In genomic region chr16:85799497-85800320, GRCh38 we compare ENCODE assay signal across 8 cellular contexts. TPM values are rescaled to one million over a fixed set of nuclear protein-coding genes. Genes with fewer than 3 reads are reported as not detected.
DNase-seq lines count a peak whose midpoint lies in the region; ATAC-seq, FAIRE-seq and TF ChIP-seq lines count a peak whose summit lies in the region.

Gene COX4I1, plus strand, starts transcription at chr16:85799695. Its CDS starts 1,511 bp downstream, at chr16:85801206.
Gene EMC8, minus strand, starts transcription at chr16:85799544. Its CDS starts 249 bp downstream, at chr16:85799295.

- DNase-seq in DMS 273 (lab: John Stamatoyannopoulos, UW; ENCODE audit: unreplicated experiment) (peak; percentile 98), HuH-7 (ENCODE audit: low spot score) (peak; percentile 95), endothelial cell of umbilical vein (ENCODE audit: low read depth, low spot score) (peak; percentile 92), midbrain (lab: John Stamatoyannopoulos, UW) (peak; percentile 94)
- peak; percentile 96 for DNase-seq in activated CD8-positive, alpha-beta memory T cell treated with anti-CD3 and anti-CD28 coated beads, Interleukin-2, amount 50 U/mL, for 48 hours
- DNase-seq in stimulated activated CD8-positive, alpha-beta memory T cell treated with anti-CD3 and anti-CD28 coated beads, Interleukin-15, amount 100 ng/mL, for 48 hours (ENCODE audit: low read depth in 2 of 2), result peak; percentile 91 to 93

- H3K36me3 ChIP-seq in OCI-LY1 (ENCODE audit: insufficient read depth, low read length), result peaks cover 64% of the 10 kb centered on the region
- H3K36me3 ChIP-seq in endothelial cell of umbilical vein (ENCODE audit: control insufficient read depth in 2 of 2, extremely low read depth in 1 of 2, insufficient read depth in 2 of 2, low read length in 2 of 2), result peaks cover 21 to 31% of the 10 kb centered on the region in 2 experiments

- no peaks in the 10 kb centered on the region for H4K20me1 ChIP-seq in OCI-LY1 (ENCODE audit: insufficient read depth, low read length)
- peaks cover 5% of the 10 kb centered on the region for H4K20me1 ChIP-seq in endothelial cell of umbilical vein (replicated peaks; ENCODE audit: control insufficient read depth, extremely low read depth, insufficient read depth, low read length)

- FAIRE-seq in endothelial cell of umbilical vein (lab: Jason Lieb, UNC), result peak; percentile 86

- H3K9me2 ChIP-seq in OCI-LY1 (ENCODE audit: low read depth, low read length), result no peaks in the 10 kb centered on the region

- TF ChIP-seq CTCF in OCI-LY1 (IDR thresholded peaks at IDR 0.05; ENCODE audit: low read length) (no peak), endothelial cell of umbilical vein (IDR thresholded peaks at IDR 0.05; ENCODE audit: extremely low read depth in 1 of 2, insufficient read depth in 1 of 2, low read depth in 1 of 2, low read length in 2 of 2) (no peak)

- H3K27ac ChIP-seq in OCI-LY1 (ENCODE audit: low read depth, low read length, poor library complexity, severe bottlenecking) (peak within 1 kb of the TSS; percentile 46), endothelial cell of umbilical vein (ENCODE audit: insufficient read depth, low read depth, low read length) (peak within 1 kb of the TSS; percentile 96)

- H3K4me3 ChIP-seq in OCI-LY1 (ENCODE audit: low read depth, low read length, poor library complexity, severe bottlenecking), result peak within 1 kb of the TSS; percentile 86
- peak within 1 kb of the TSS; percentile 52 to 99 (median 85) for H3K4me3 ChIP-seq in endothelial cell of umbilical vein (replicated peaks in 1 of 3; ENCODE audit: insufficient read depth in 1 of 3, low read depth in 1 of 3, low read length in 3 of 3)

- POLR2A ChIA-PET in endothelial cell of umbilical vein (lab: Charles Lee), result no interaction called here

- no TSS peak for BruUV-seq in endothelial cell of umbilical vein (replicated peaks; lab: Mats Ljungman, UMichigan)

- H3K4me2 ChIP-seq in OCI-LY1 (ENCODE audit: low read length) (peak within 1 kb of the TSS; percentile 95), endothelial cell of umbilical vein (ENCODE audit: insufficient read depth, low read length) (peak within 1 kb of the TSS; percentile 83)

- H3K27me3 ChIP-seq in OCI-LY1 (ENCODE audit: insufficient read depth, low read length), result no peaks in the 10 kb centered on the region
- no peaks in the 10 kb centered on the region for H3K27me3 ChIP-seq in endothelial cell of umbilical vein (ENCODE audit: control insufficient read depth in 2 of 2, insufficient read depth in 2 of 2, low read length in 2 of 2)

- CTCF ChIA-PET in endothelial cell of umbilical vein (lab: Charles Lee), result interaction anchor here (0.7 to 2.1 kb wide), 3 partner anchors 11 to 22 kb away, joined by 3 to 7 read pairs (median 5); no protein-coding TSS in a partner anchor

- intact Hi-C loops in endothelial cell of umbilical vein (cut with micrococcal nuclease), result loop anchor here (1.0 kb wide), 2 partner anchors 21 to 47 kb away; no protein-coding TSS in a partner anchor

- peak; percentile 79 for TF ChIP-seq POLR2A in endothelial cell of umbilical vein (IDR thresholded peaks at IDR 0.05; ENCODE audit: low read depth, low read length)

- dilution Hi-C loops in endothelial cell of umbilical vein (cut with MboI; ENCODE audit: extremely low pct_ligation_motif_present, low sequenced_read_pairs), result no loop called here

- peaks cover 54% of the 10 kb centered on the region for H3K4me1 ChIP-seq in OCI-LY1 (ENCODE audit: insufficient read depth, low read length, severe bottlenecking)
- peaks cover 14% of the 10 kb centered on the region for H3K4me1 ChIP-seq in endothelial cell of umbilical vein (ENCODE audit: control insufficient read depth, extremely low read depth, insufficient read depth, low read length)

- ATAC-seq in GM21526 (IDR thresholded peaks at IDR 0.05; ENCODE audit: low FRiP score, unreplicated experiment), result peak; percentile 78

- H3K9me1 ChIP-seq in endothelial cell of umbilical vein (replicated peaks; ENCODE audit: control insufficient read depth, extremely low read depth, insufficient read depth, low read length), result no peaks in the 10 kb centered on the region

- peak within 1 kb of the TSS; percentile 97 for H3K9ac ChIP-seq in OCI-LY1 (ENCODE audit: low read length)
- H3K9ac ChIP-seq in endothelial cell of umbilical vein (replicated peaks; ENCODE audit: extremely low read depth, insufficient read depth, low read length), result peak within 1 kb of the TSS; percentile 98

- no peaks in the 10 kb centered on the region for H3K9me3 ChIP-seq in OCI-LY1 (ENCODE audit: low read length)
- no peaks in the 10 kb centered on the region for H3K9me3 ChIP-seq in endothelial cell of umbilical vein (replicated peaks; ENCODE audit: control insufficient read depth, insufficient read depth, low read length)

- H3K79me2 ChIP-seq in OCI-LY1 (ENCODE audit: insufficient read depth, low read length), result peaks cover 41% of the 10 kb centered on the region
- H3K79me2 ChIP-seq in endothelial cell of umbilical vein (ENCODE audit: control insufficient read depth, insufficient read depth, low read length), result peaks cover 82% of the 10 kb centered on the region

- no peaks in the 10 kb centered on the region for H3F3A ChIP-seq in OCI-LY1 (ENCODE audit: insufficient read depth, low read length)

- H2AFZ ChIP-seq in OCI-LY1 (ENCODE audit: low read length) (no peak within 1 kb of the TSS), endothelial cell of umbilical vein (ENCODE audit: low read depth, low read length) (peak within 1 kb of the TSS; percentile 34)

TF ChIP-seq in endothelial cell of umbilical vein, 7 proteins besides CTCF, POLR2A, EP300 and RAD21:
- no peak for TF ChIP-seq MYC (IDR thresholded peaks at IDR 0.05; ENCODE audit: low read depth, low read length)
- peak; percentile 19 for TF ChIP-seq MAX (IDR thresholded peaks at IDR 0.05; ENCODE audit: insufficient read depth, insufficient read length)
- TF ChIP-seq GATA2 (IDR thresholded peaks at IDR 0.05; ENCODE audit: insufficient read depth, insufficient read length, low read depth, low read length), result no peak
- TF ChIP-seq JUN (IDR thresholded peaks at IDR 0.05; ENCODE audit: borderline replicate concordance, insufficient read depth, insufficient read length, low read depth), result peak; percentile 3
- no peak for TF ChIP-seq EZH2 (IDR thresholded peaks at IDR 0.05; ENCODE audit: borderline replicate concordance, low read depth, low read length, severe bottlenecking)
- TF ChIP-seq POLR2AphosphoS5 (IDR thresholded peaks at IDR 0.05; ENCODE audit: insufficient read depth, low read depth, low read length), result peak; percentile 70
- no peak for TF ChIP-seq FOS (IDR thresholded peaks at IDR 0.05; ENCODE audit: borderline replicate concordance, insufficient read depth, low read length)

RNA-seq across cellular contexts. Expression of gene COX4I1, which starts in this region (rescaled TPM):
- total RNA-seq in endothelial cell of umbilical vein, result 535 and 560 TPM in 2 replicates
- polyA plus RNA-seq in endothelial cell of umbilical vein, result 795 and 953 TPM in 2 replicates
- 1,076 and 1,089 TPM in 2 replicates for polyA plus RNA-seq in endothelial cell of umbilical vein (2011; cell fraction: cytosol; rRNA removed)
- 416 and 432 TPM in 2 replicates for polyA plus RNA-seq in endothelial cell of umbilical vein (2011; cell fraction: nucleus; rRNA removed)
- polyA plus RNA-seq in endothelial cell of umbilical vein (2012), result 545 and 754 TPM in 2 replicates
- polyA minus RNA-seq in endothelial cell of umbilical vein, result 381 and 419 TPM in 2 replicates
- 233 TPM for polyA minus RNA-seq in endothelial cell of umbilical vein (2011; cell fraction: cytosol; rRNA and poly(A)+ RNA removed)
- 44.8 and 51.5 TPM in 2 replicates for polyA minus RNA-seq in endothelial cell of umbilical vein (2011; cell fraction: nucleus; rRNA and poly(A)+ RNA removed)

RNA-seq across cellular contexts. Expression of gene EMC8, which starts in this region (rescaled TPM):
- 51.1 and 51.2 TPM in 2 replicates for total RNA-seq in endothelial cell of umbilical vein
- polyA plus RNA-seq in endothelial cell of umbilical vein, result 59.6 and 59.7 TPM in 2 replicates
- 44.6 and 47.9 TPM in 2 replicates for polyA plus RNA-seq in endothelial cell of umbilical vein (2011; cell fraction: cytosol; rRNA removed)
- 29.2 and 33.7 TPM in 2 replicates for polyA plus RNA-seq in endothelial cell of umbilical vein (2011; cell fraction: nucleus; rRNA removed)
- polyA plus RNA-seq in endothelial cell of umbilical vein (2012), result 30.7 and 33.4 TPM in 2 replicates
- polyA minus RNA-seq in endothelial cell of umbilical vein, result 41.1 and 44.4 TPM in 2 replicates
- 55.3 TPM for polyA minus RNA-seq in endothelial cell of umbilical vein (2011; cell fraction: cytosol; rRNA and poly(A)+ RNA removed)
- 20.3 and 30.4 TPM in 2 replicates for polyA minus RNA-seq in endothelial cell of umbilical vein (2011; cell fraction: nucleus; rRNA and poly(A)+ RNA removed)

Comparison
In these comparisons a context has a peak if more than half of its experiments do, and no peak if none do; other contexts are left out.
1. Peak in every context shown above with its lines: DNase-seq, ATAC-seq, H3K4me3 ChIP-seq and H3K27ac ChIP-seq.